7 cellular contexts compared by ENCODE assay signal in the genomic region with DNA sequence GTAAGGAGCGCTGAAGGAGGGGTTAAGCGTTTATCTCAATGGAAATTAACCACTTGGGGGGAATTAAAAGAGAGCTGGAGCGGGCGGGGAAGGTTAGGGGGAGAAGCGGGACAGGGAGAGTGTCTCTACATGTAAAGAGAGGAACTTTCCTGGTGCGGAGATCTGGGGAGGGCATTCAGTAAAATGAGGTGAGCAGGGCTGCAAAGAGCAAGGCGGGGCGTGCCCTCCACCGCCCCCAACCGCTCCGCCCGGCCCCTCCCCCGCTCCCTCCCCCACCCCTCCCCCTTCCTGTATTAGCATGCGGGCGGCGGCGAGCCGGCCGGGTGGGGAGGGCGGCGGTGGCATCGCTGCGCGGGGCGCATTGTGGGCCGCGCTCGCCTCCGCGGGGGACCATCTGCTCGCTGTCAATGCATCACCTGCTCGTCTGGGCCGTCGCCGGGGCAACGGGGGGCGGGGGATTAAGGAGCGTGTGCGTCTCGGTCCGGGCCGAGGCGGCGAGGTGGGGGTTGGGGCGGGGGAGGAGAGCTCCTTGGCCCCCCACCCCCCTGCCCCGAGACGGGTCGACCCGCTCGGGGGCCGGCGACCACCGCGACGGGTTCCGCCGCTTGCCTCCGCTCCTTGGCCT. TPM values are rescaled to one million over a fixed set of nuclear protein-coding genes. Genes with fewer than 3 reads are reported as not detected.
DNase-seq lines count a peak whose midpoint lies in the region; ATAC-seq lines count a peak whose summit lies in the region.

No MANE protein-coding gene starts in this region.

- peaks cover 11% of the 10 kb centered on the region for H3K9me3 Mint-ChIP-seq in activated naive CD8-positive, alpha-beta T cell treated with anti-CD3 and anti-CD28 coated beads for 36 hours

- H3K4me1 Mint-ChIP-seq in activated naive CD8-positive, alpha-beta T cell treated with anti-CD3 and anti-CD28 coated beads for 36 hours = peaks cover 32% of the 10 kb centered on the region

- H3K27ac Mint-ChIP-seq in activated naive CD8-positive, alpha-beta T cell treated with anti-CD3 and anti-CD28 coated beads for 36 hours = peak overlapping the region; percentile 31

- ATAC-seq in GM19372 (IDR thresholded peaks at IDR 0.05; ENCODE audit: low read depth, unreplicated experiment) (peak; percentile 64), HG03378 (IDR thresholded peaks at IDR 0.05; ENCODE audit: unreplicated experiment) (peak; percentile 41)

- no peaks in the 10 kb centered on the region for H3K36me3 Mint-ChIP-seq in activated naive CD8-positive, alpha-beta T cell treated with anti-CD3 and anti-CD28 coated beads for 36 hours

- H3K27me3 Mint-ChIP-seq in activated naive CD8-positive, alpha-beta T cell treated with anti-CD3 and anti-CD28 coated beads for 36 hours = peaks cover 42% of the 10 kb centered on the region

- peak overlapping the region; percentile 75 for H3K4me3 Mint-ChIP-seq in activated naive CD8-positive, alpha-beta T cell treated with anti-CD3 and anti-CD28 coated beads for 36 hours

- peak; percentile 79 to 88 for DNase-seq in SHP77 (lab: John Stamatoyannopoulos, UW)
- peak; percentile 74 for DNase-seq in activated naive CD8-positive, alpha-beta T cell treated with anti-CD3 and anti-CD28 coated beads for 36 hours
- peak; percentile 76 for DNase-seq in iPS-NIHi7 (ENCODE audit: extremely low spot score)
- DNase-seq in stimulated activated CD8-positive, alpha-beta memory T cell treated with anti-CD3 and anti-CD28 coated beads, Interleukin-15, amount 100 ng/mL, for 1 hour (ENCODE audit: low read depth) = peak; percentile 25
- DNase-seq in globus pallidus (ENCODE audit: low spot score) = no peak

RNA-seq across cellular contexts. Expression of a gene that starts 0.5 kb away (rescaled TPM):
- total RNA-seq in activated naive CD8-positive, alpha-beta T cell treated with anti-CD3 and anti-CD28 coated beads for 36 hours = under 1 TPM; 0.19 to 0.24 TPM
